In genomic region chr5:156406023-156406422, GRCh38 we compare ENCODE assay signal across 22 cellular contexts.
"Had no signal": no experiment of that assay in that cellular context is flagged by ENCODE, and none has a peak within 500 bp of the region (broad histone marks: within the 10 kb centered on the region; RNA-seq: fewer than 3 reads in every experiment).

No MANE protein-coding gene starts in this region.

- H3K27ac ChIP-seq: ascending aorta, breast epithelium, coronary artery, heart left ventricle, right atrium auricular region, tibial nerve, uterus, VCaP had no signal

- ATAC-seq: heart left ventricle; left ventricle myocardium superior; stimulated activated naive CD8-positive, alpha-beta T cell treated with anti-CD3 and anti-CD28 coated beads, Interleukin-15, Interleukin-2, amounts not matched to agents 100 U/mL and 50 U/mL, for 24 hours had no signal

- H3K9me3 ChIP-seq: ascending aorta, breast epithelium, heart left ventricle, right atrium auricular region, tibial nerve, uterus had no signal

- H3K4me1 ChIP-seq: breast epithelium, uterus had no signal

- DNase-seq: activated CD4-positive, alpha-beta T cell treated with anti-CD3 and anti-CD28 coated beads, Interleukin-2, amount 50 U/mL, for 1 hour; activated CD4-positive, CD25-positive, alpha-beta regulatory T cell treated with anti-CD3 and anti-CD28 coated beads, Interleukin-2, amount 50 U/mL, for 72 hours; activated CD8-positive, alpha-beta memory T cell treated with anti-CD3 and anti-CD28 coated beads, Interleukin-2, amount 50 U/mL, for 4 hours; activated effector memory CD4-positive, alpha-beta T cell treated with anti-CD3 and anti-CD28 coated beads, Interleukin-2, amount 50 U/mL, for 16 hours; activated naive CD4-positive, alpha-beta T cell treated with anti-CD3 and anti-CD28 coated beads, Interleukin-2, amount 50 U/mL, for 16 hours; activated T-cell treated with anti-CD3 and anti-CD28 coated beads, Interleukin-2, amount 50 U/mL, for 48 hours; erythroblast; heart left ventricle; left ventricle myocardium superior; mesendoderm; nephron progenitor cell; nucleus accumbens; stimulated activated CD4-positive, alpha-beta T cell treated with anti-CD3 and anti-CD28 coated beads, Interleukin-2, amount 100 ng/mL, for 24 hours; stimulated activated naive CD8-positive, alpha-beta T cell treated with anti-CD3 and anti-CD28 coated beads, Interleukin-15, Interleukin-2, amounts not matched to agents 100 U/mL and 50 U/mL, for 24 hours; T-helper 2 cell; uterus had no signal

- H3K4me3 ChIP-seq: ascending aorta, breast epithelium, coronary artery, heart left ventricle, right atrium auricular region, tibial nerve, uterus had no signal

- H3K36me3 ChIP-seq: ascending aorta, breast epithelium, heart left ventricle, right atrium auricular region, tibial nerve, uterus had no signal

- H3K27me3 ChIP-seq: ascending aorta, breast epithelium, heart left ventricle, right atrium auricular region, tibial nerve, uterus had no signal
